In the genomic region with DNA sequence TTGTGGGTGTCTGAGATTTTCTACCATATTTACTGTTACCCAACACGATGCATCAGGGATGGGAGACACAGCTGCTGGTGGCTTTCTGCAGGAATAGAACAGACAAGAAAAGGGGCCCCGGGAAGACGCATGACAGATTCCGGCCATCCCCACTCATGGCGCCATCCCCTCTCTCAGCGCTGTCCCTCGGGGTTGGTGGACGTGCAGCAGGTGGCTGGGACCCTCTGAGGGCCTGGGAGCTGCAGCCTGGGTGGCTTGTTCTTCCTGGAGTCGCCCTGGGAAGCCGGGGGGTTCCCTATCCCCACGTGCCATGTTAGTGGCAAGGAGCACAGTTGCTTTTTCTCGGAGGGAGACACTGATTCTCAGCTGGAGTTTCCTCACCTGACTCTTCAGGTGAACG, we compare ENCODE assay signal across 15 cellular contexts.
A peak's percentile ranks its signal among the peaks of the same experiment; 100 is the strongest.
DNase-seq lines count a peak whose midpoint lies in the region; ATAC-seq and TF ChIP-seq lines count a peak whose summit lies in the region.
"Had no signal": no experiment of that assay in that cellular context is flagged by ENCODE, and none has a peak within 500 bp of the region (broad histone marks: within the 10 kb centered on the region; RNA-seq: fewer than 3 reads in every experiment).

No MANE protein-coding gene starts in this region.

- no peak overlapping the region for H3K14ac ChIP-seq in mesenchymal stem cell (ENCODE audit: low read length in 2 of 2)

- no peak for TF ChIP-seq CTCF in CD14-positive monocyte (IDR thresholded peaks at IDR 0.05)
- TF ChIP-seq CTCF in left ventricle myocardium inferior (IDR thresholded peaks at IDR 0.05; ENCODE audit: borderline replicate concordance), result no peak
- no peak for TF ChIP-seq CTCF in activated CD8-positive, alpha-beta T cell treated with anti-CD3 and anti-CD28 coated beads for 36 hours (IDR thresholded peaks at IDR 0.05)

- H3K36me3 Mint-ChIP-seq in CD14-positive monocyte, result no peaks in the 10 kb centered on the region
- no peaks in the 10 kb centered on the region for H3K36me3 Mint-ChIP-seq in activated CD8-positive, alpha-beta T cell treated with anti-CD3 and anti-CD28 coated beads for 36 hours (ENCODE audit: low read depth)

- intact Hi-C loops in CD14-positive monocyte (cut with micrococcal nuclease), result no loop called here
- intact Hi-C loops in left ventricle myocardium inferior (cut with micrococcal nuclease), result no loop called here
- intact Hi-C loops in sciatic nerve (cut with DNase I), result no loop called here
- intact Hi-C loops in activated CD8-positive, alpha-beta T cell treated with anti-CD3 and anti-CD28 coated beads for 36 hours (cut with micrococcal nuclease), result no loop called here

- no peak overlapping the region for H2BK120ac ChIP-seq in mesenchymal stem cell (ENCODE audit: low read depth, low read length)

- H2AFZ ChIP-seq in mesenchymal stem cell (ENCODE audit: low read depth, low read length), result no peak overlapping the region

- no peak overlapping the region for H2BK15ac ChIP-seq in mesenchymal stem cell (ENCODE audit: low read depth, poor library complexity, severe bottlenecking)

- H3K9me3 Mint-ChIP-seq in CD14-positive monocyte, result peaks cover 0 to 3% (median 0%) of the 10 kb centered on the region in 7 donors
- no peaks in the 10 kb centered on the region for H3K9me3 Mint-ChIP-seq in activated CD8-positive, alpha-beta T cell treated with anti-CD3 and anti-CD28 coated beads for 36 hours
- H3K9me3 Mint-ChIP-seq: CD4-positive, alpha-beta T cell had no signal

- ATAC-seq in sciatic nerve (no peak), HG03095 (IDR thresholded peaks at IDR 0.05; ENCODE audit: unreplicated experiment) (no peak)
- no peak for ATAC-seq in activated CD8-positive, alpha-beta T cell treated with anti-CD3 and anti-CD28 coated beads for 36 hours

- no peak overlapping the region for H3K18ac ChIP-seq in mesenchymal stem cell (ENCODE audit: low read depth in 1 of 2, low read length in 2 of 2)

- POLR2A ChIA-PET in activated CD8-positive, alpha-beta T cell treated with anti-CD3 and anti-CD28 coated beads for 36 hours (lab: Charles Lee), result no interaction called here

- H3K4me3 Mint-ChIP-seq in CD14-positive monocyte, result no peak overlapping the region
- H3K4me3 Mint-ChIP-seq in activated CD8-positive, alpha-beta T cell treated with anti-CD3 and anti-CD28 coated beads for 36 hours, result no peak overlapping the region
- H3K4me3 Mint-ChIP-seq: CD4-positive, alpha-beta T cell had no signal

- H3K27me3 ChIP-seq in BLaER1 treated with 17β-estradiol and CSF1 and Interleukin-3, amounts not matched to agents 10 nM and 100 nM, result no peaks in the 10 kb centered on the region
- H3K27me3 ChIP-seq in left ventricle myocardium inferior (ENCODE audit: low read depth) (peaks cover 64% of the 10 kb centered on the region), mesenchymal stem cell (ENCODE audit: control insufficient read depth in 1 of 2, insufficient read depth in 1 of 2, low read length in 2 of 2) (no peaks in the 10 kb centered on the region)

- no peak overlapping the region for H3K27ac Mint-ChIP-seq in CD14-positive monocyte
- H3K27ac Mint-ChIP-seq in activated CD8-positive, alpha-beta T cell treated with anti-CD3 and anti-CD28 coated beads for 36 hours, result no peak overlapping the region
- H3K27ac Mint-ChIP-seq: CD4-positive, alpha-beta T cell had no signal

- no peak overlapping the region for H3K9ac ChIP-seq in BLaER1 treated with 17β-estradiol and CSF1 and Interleukin-3, amounts not matched to agents 10 nM and 100 nM
- H3K9ac ChIP-seq in mesenchymal stem cell (ENCODE audit: low read length), result no peak overlapping the region

- no peak overlapping the region for H3K4ac ChIP-seq in mesenchymal stem cell (ENCODE audit: low read depth in 1 of 2, low read length in 2 of 2)

- peak overlapping the region in 7 of 11 experiments; percentile 9 to 92 (median 90); a peak in 9 of 22 replicates for H3K27ac ChIP-seq in BLaER1 treated with 17β-estradiol and CSF1 and Interleukin-3, amounts not matched to agents 10 nM and 100 nM
- H3K27ac ChIP-seq in left ventricle myocardium inferior (replicated peaks), result no peak overlapping the region
- no peak overlapping the region for H3K27ac ChIP-seq in mesenchymal stem cell (ENCODE audit: low read length, poor library complexity, severe bottlenecking)

- H3K27me3 Mint-ChIP-seq in CD14-positive monocyte (ENCODE audit: low read depth in 3 of 3), result peaks cover 0 to 3% (median 0%) of the 10 kb centered on the region in 3 donors
- H3K27me3 Mint-ChIP-seq in activated CD8-positive, alpha-beta T cell treated with anti-CD3 and anti-CD28 coated beads for 36 hours, result no peaks in the 10 kb centered on the region

- no peak overlapping the region for H4K8ac ChIP-seq in mesenchymal stem cell (ENCODE audit: low read length)

- peaks cover 35 to 61% (median 55%) of the 10 kb centered on the region in 10 experiments for H3K4me1 ChIP-seq in BLaER1 treated with 17β-estradiol and CSF1 and Interleukin-3, amounts not matched to agents 10 nM and 100 nM
- H3K4me1 ChIP-seq in left ventricle myocardium inferior (no peaks in the 10 kb centered on the region), mesenchymal stem cell (ENCODE audit: control insufficient read depth, insufficient read depth, low read depth, low read length) (no peaks in the 10 kb centered on the region)

- no peaks in the 10 kb centered on the region; a peak in 1 of 22 replicates for H3K36me3 ChIP-seq in BLaER1 treated with 17β-estradiol and CSF1 and Interleukin-3, amounts not matched to agents 10 nM and 100 nM
- H3K36me3 ChIP-seq in left ventricle myocardium inferior (no peaks in the 10 kb centered on the region), mesenchymal stem cell (ENCODE audit: control insufficient read depth in 1 of 2, insufficient read depth in 2 of 2, low read depth in 1 of 2, low read length in 2 of 2) (no peaks in the 10 kb centered on the region)

- peak overlapping the region in 8 of 11 experiments; percentile 73 to 87 (median 80); a peak in 14 of 22 replicates for H3K4me2 ChIP-seq in BLaER1 treated with 17β-estradiol and CSF1 and Interleukin-3, amounts not matched to agents 10 nM and 100 nM
- H3K4me2 ChIP-seq in mesenchymal stem cell (ENCODE audit: low read length, poor library complexity, severe bottlenecking), result no peak overlapping the region

- no peaks in the 10 kb centered on the region for H3K79me1 ChIP-seq in mesenchymal stem cell (replicated peaks; ENCODE audit: low read length, poor library complexity, severe bottlenecking)

- no peak overlapping the region for H2BK12ac ChIP-seq in mesenchymal stem cell (ENCODE audit: low read length in 2 of 2)

- DNase-seq in CD14-positive monocyte (ENCODE audit: low spot score), result peak; percentile 18
- peak; percentile 5 for DNase-seq in left ventricle myocardium inferior
- DNase-seq in sciatic nerve (ENCODE audit: low spot score), result peak; percentile 56
- no peak for DNase-seq in mesenchymal stem cell
- DNase-seq in activated CD8-positive, alpha-beta T cell treated with anti-CD3 and anti-CD28 coated beads for 36 hours, result no peak
- DNase-seq: CD4-positive, alpha-beta T cell; H7; Kasumi-1; NCI-H1105; NCI-H1694 treated with DMSO at 0.1 percent for 48 hours; NCI-H226; NCI-H526; NK-92 treated with Interleukin-12 subunit alpha and Interleukin-12 subunit beta, amount 100 ng/mL, for 24 hours had no signal

- no peak overlapping the region for H2BK5ac ChIP-seq in mesenchymal stem cell (ENCODE audit: low read depth, low read length, poor library complexity, severe bottlenecking)

- H3K23ac ChIP-seq in mesenchymal stem cell (ENCODE audit: low read length in 2 of 2), result no peak overlapping the region

- H3K4me1 Mint-ChIP-seq in CD14-positive monocyte, result peaks cover 16% of the 10 kb centered on the region
- H3K4me1 Mint-ChIP-seq in activated CD8-positive, alpha-beta T cell treated with anti-CD3 and anti-CD28 coated beads for 36 hours (ENCODE audit: low read depth), result no peaks in the 10 kb centered on the region

- WGBS in mesenchymal stem cell, result 73% methylated on average over 13 of the region's 13 CpGs

- H4K20me1 ChIP-seq in BLaER1 treated with 17β-estradiol and CSF1 and Interleukin-3, amounts not matched to agents 10 nM and 100 nM, result peaks cover 0 to 60% (median 0%) of the 10 kb centered on the region in 11 experiments; a peak in 4 of 22 replicates

- H2AK5ac ChIP-seq in mesenchymal stem cell (ENCODE audit: low read length, severe bottlenecking), result no peak overlapping the region

- H3K4me3 ChIP-seq in BLaER1 treated with 17β-estradiol and CSF1 and Interleukin-3, amounts not matched to agents 10 nM and 100 nM, result no peak overlapping the region
- no peak overlapping the region for H3K4me3 ChIP-seq in left ventricle myocardium inferior
- H3K4me3 ChIP-seq in mesenchymal stem cell (ENCODE audit: insufficient read depth in 1 of 2, low read depth in 1 of 2, low read length in 2 of 2), result no peak overlapping the region

- CTCF ChIA-PET in activated CD8-positive, alpha-beta T cell treated with anti-CD3 and anti-CD28 coated beads for 36 hours (lab: Charles Lee), result no interaction called here

- H3K9me3 ChIP-seq in BLaER1 treated with 17β-estradiol and CSF1 and Interleukin-3, amounts not matched to agents 10 nM and 100 nM (replicated peaks in 1 of 11), result no peaks in the 10 kb centered on the region
- no peaks in the 10 kb centered on the region for H3K9me3 ChIP-seq in left ventricle myocardium inferior (replicated peaks)
- H3K9me3 ChIP-seq in mesenchymal stem cell (ENCODE audit: control insufficient read depth, low read length), result no peaks in the 10 kb centered on the region

- H4K91ac ChIP-seq in mesenchymal stem cell (ENCODE audit: low read length), result no peak overlapping the region

Comparison
In these comparisons a context has a peak if more than half of its experiments do, and no peak if none do; other contexts are left out.
1. H3K27ac ChIP-seq: peak in BLaER1 treated with 17β-estradiol and CSF1 and Interleukin-3, amounts not matched to agents 10 nM and 100 nM (7 of 11); none in left ventricle myocardium inferior (single experiment) and mesenchymal stem cell (single experiment).
2. DNase-seq: peak in CD14-positive monocyte (single experiment), left ventricle myocardium inferior (single experiment) and sciatic nerve (single experiment); none in mesenchymal stem cell (single experiment) and activated CD8-positive, alpha-beta T cell treated with anti-CD3 and anti-CD28 coated beads for 36 hours (single experiment).